ENCODE assay signal across 13 cellular contexts in genomic region chr10:99654390-99654789, GRCh38. TPM values are rescaled to one million over a fixed set of nuclear protein-coding genes. Genes with fewer than 3 reads are reported as not detected.
DNase-seq lines count a peak whose midpoint lies in the region; FAIRE-seq and TF ChIP-seq lines count a peak whose summit lies in the region.
"Had no signal": no experiment of that assay in that cellular context is flagged by ENCODE, and none has a peak within 500 bp of the region (broad histone marks: within the 10 kb centered on the region; RNA-seq: fewer than 3 reads in every experiment).

No MANE protein-coding gene starts in this region.

- peak overlapping the region; percentile 79 for H3K4me2 ChIP-seq in keratinocyte (ENCODE audit: control insufficient read depth, extremely low read depth, insufficient read depth, low read depth, low read length)

- no peak for TF ChIP-seq EP300 in tibial nerve (IDR thresholded peaks at IDR 0.05)

- dilution Hi-C loops in keratinocyte (cut with MboI; ENCODE audit: extremely low pct_ligation_motif_present, low sequenced_read_pairs), result no loop called here

- H3K9me1 ChIP-seq in keratinocyte (ENCODE audit: control insufficient read depth, extremely low read depth, insufficient read depth, low read length), result no peaks in the 10 kb centered on the region

- POLR2A ChIA-PET in RWPE1 (lab: Yijun Ruan, JAX; ENCODE audit: low non-redundant PET), result interaction anchor here (0.6 kb wide), 1 partner anchor 247 kb away, joined by 4 read pairs; no protein-coding TSS in a partner anchor

- H3K27ac ChIP-seq in RWPE1 (peak overlapping the region; percentile 85), keratinocyte (ENCODE audit: control insufficient read depth, insufficient read depth, low read length) (peak overlapping the region; percentile 98), spleen (peak overlapping the region in 6 of 8 donors; percentile 17 to 86 (median 74)), tibial nerve (no peak overlapping the region)

- H3K9ac ChIP-seq in keratinocyte (ENCODE audit: control insufficient read depth, extremely low read depth, insufficient read depth, low read length), result peak overlapping the region; percentile 5

- no peak for TF ChIP-seq CTCF in RWPE1 (conservative IDR thresholded peaks at IDR 0.05; ENCODE audit: low read depth)
- no peak for TF ChIP-seq CTCF in epithelial cell of esophagus (IDR thresholded peaks at IDR 0.05; ENCODE audit: insufficient read depth, low read depth, low read length, missing control alignments)
- TF ChIP-seq CTCF in keratinocyte (optimal IDR thresholded peaks at IDR 0.05 in 1 of 3, IDR thresholded peaks at IDR 0.05 in 1 of 3, conservative IDR thresholded peaks at IDR 0.05 in 1 of 3; ENCODE audit: extremely low read depth in 1 of 3, insufficient read depth in 2 of 3, low read length in 3 of 3), result no peak
- TF ChIP-seq CTCF in spleen (IDR thresholded peaks at IDR 0.05 in 8 of 11, conservative IDR thresholded peaks at IDR 0.05 in 3 of 11), result no peak
- TF ChIP-seq CTCF in tibial nerve (IDR thresholded peaks at IDR 0.05), result no peak

- H3K9me3 ChIP-seq in keratinocyte (ENCODE audit: control insufficient read depth, low read depth, low read length), result no peaks in the 10 kb centered on the region
- no peaks in the 10 kb centered on the region for H3K9me3 ChIP-seq in spleen
- no peaks in the 10 kb centered on the region for H3K9me3 ChIP-seq in tibial nerve

- no peak for TF ChIP-seq POLR2A in spleen (IDR thresholded peaks at IDR 0.05)
- no peak for TF ChIP-seq POLR2A in tibial nerve (IDR thresholded peaks at IDR 0.05)

- H3K4me3 ChIP-seq in epithelial cell of esophagus (ENCODE audit: low read length) (no peak overlapping the region), keratinocyte (ENCODE audit: control insufficient read depth in 2 of 3, extremely low read depth in 1 of 3, insufficient read depth in 2 of 3, low read depth in 1 of 3, low read length in 3 of 3) (no peak overlapping the region), spleen (no peak overlapping the region), tibial nerve (no peak overlapping the region)

- peaks cover 6% of the 10 kb centered on the region for H3K79me2 ChIP-seq in keratinocyte (ENCODE audit: control insufficient read depth, insufficient read depth, low read length)

- peak overlapping the region; percentile 15 for H2AFZ ChIP-seq in keratinocyte (ENCODE audit: control insufficient read depth, low read length)

- 56 to 90% (median 80%) methylated on average over 4 of the region's 4 CpGs for WGBS in spleen, 5 donors
- 84 to 91% methylated on average over 4 of the region's 4 CpGs for WGBS in tibial nerve, 2 donors

- no peaks in the 10 kb centered on the region for H3K27me3 ChIP-seq in keratinocyte (ENCODE audit: control insufficient read depth, extremely low read depth, insufficient read depth, low read length)
- H3K27me3 ChIP-seq in spleen (replicated peaks in 1 of 7), result peaks cover 0 to 5% (median 0%) of the 10 kb centered on the region in 7 donors
- H3K27me3 ChIP-seq in tibial nerve, result no peaks in the 10 kb centered on the region

- no peaks in the 10 kb centered on the region for H3K36me3 ChIP-seq in keratinocyte (ENCODE audit: control insufficient read depth in 2 of 2, extremely low read depth in 1 of 2, insufficient read depth in 2 of 2, low read length in 2 of 2)
- no peaks in the 10 kb centered on the region for H3K36me3 ChIP-seq in spleen
- peaks cover 0 to 5% (median 0%) of the 10 kb centered on the region in 3 donors for H3K36me3 ChIP-seq in tibial nerve

- peaks cover 50% of the 10 kb centered on the region for H3K4me1 ChIP-seq in keratinocyte (ENCODE audit: control insufficient read depth, extremely low read depth, insufficient read depth, low read length)
- peaks cover 0 to 37% (median 12%) of the 10 kb centered on the region in 6 donors for H3K4me1 ChIP-seq in spleen
- peaks cover 0 to 7% (median 0%) of the 10 kb centered on the region in 4 donors for H3K4me1 ChIP-seq in tibial nerve

- peak; percentile 78 for FAIRE-seq in keratinocyte (lab: Jason Lieb, UNC)

- CTCF ChIA-PET in RWPE1 (lab: Yijun Ruan, JAX), result interaction anchor here (0.6 kb wide), 1 partner anchor 76 kb away, joined by 3 read pairs; no protein-coding TSS in a partner anchor

- intact Hi-C loops in spleen (cut with DNase I; ENCODE audit: low total_unique reads), result no loop called here

- H4K20me1 ChIP-seq in keratinocyte (ENCODE audit: control insufficient read depth, extremely low read depth, insufficient read depth, low read length), result no peaks in the 10 kb centered on the region

- no peak for DNase-seq in RWPE1 (ENCODE audit: low spot score)
- DNase-seq in epithelial cell of esophagus (ENCODE audit: low read depth), result peak; percentile 62
- no peak for DNase-seq in keratinocyte (ENCODE audit: low read depth, low spot score)
- DNase-seq in spleen, result no peak
- no peak for DNase-seq in A172 (ENCODE audit: low spot score)
- DNase-seq in putamen (ENCODE audit: low spot score), result no peak
- DNase-seq in tibial nerve (ENCODE audit: low spot score in 2 of 2), result no peak
- DNase-seq in Kasumi-1 (lab: John Stamatoyannopoulos, UW), result no peak
- DNase-seq: Caco-2; CD8-positive, alpha-beta memory T cell; DMS53; GF-D8; HCEC 1CT had no signal

RNA-seq across cellular contexts. Expression of gene ENTPD7, which starts 4.9 kb away (rescaled TPM):
- polyA plus RNA-seq in keratinocyte (18.1 to 21.3 TPM (median 20.9 TPM) in 3 replicates), spleen (1 to 10 TPM in 1 of 3 donors, under 1 TPM in 2; 0.48 to 1.1 (median 0.62) TPM)
- 7.1 TPM for polyA plus RNA-seq in keratinocyte (2011; ENCODE audit: low read depth)
- 7.8 and 12.1 TPM in 2 replicates for polyA plus RNA-seq in keratinocyte (2011; cell fraction: cytosol; rRNA removed)
- 25.0 and 28.5 TPM in 2 replicates for polyA plus RNA-seq in keratinocyte (2011; cell fraction: nucleus; rRNA removed)
- 7.4 and 12.1 TPM in 2 replicates for polyA plus RNA-seq in keratinocyte (2012; ENCODE audit: low replicate concordance)
- 18.2 to 60.4 TPM (median 50.2 TPM) in 3 replicates for polyA minus RNA-seq in keratinocyte
- 24.9 TPM for polyA minus RNA-seq in keratinocyte (2011; cell fraction: cytosol; rRNA and poly(A)+ RNA removed)
- polyA minus RNA-seq in keratinocyte (2011; cell fraction: nucleus; rRNA and poly(A)+ RNA removed), result 60.9 and 105 TPM in 2 replicates
- total RNA-seq in spleen (10 to 100 TPM in 6 of 7 donors, 1 to 10 TPM in 1; 9.7 to 17.5 (median 12.8) TPM), tibial nerve (1 to 10 TPM; 3.3 to 7.5 (median 4.4) TPM)
- 23.7 and 30.8 TPM in 2 replicates for total RNA-seq in A172 (2014; rRNA removed; shearing (Covaris generic))

RNA-seq across cellular contexts. Expression of gene SLC25A28, which starts 34.2 kb away (rescaled TPM):
- 35.7 to 70.4 TPM (median 52.3 TPM) in 3 replicates for polyA plus RNA-seq in keratinocyte
- polyA plus RNA-seq in keratinocyte (2011; ENCODE audit: low read depth), result 38.6 TPM
- 32.3 and 32.7 TPM in 2 replicates for polyA plus RNA-seq in keratinocyte (2011; cell fraction: cytosol; rRNA removed)
- polyA plus RNA-seq in keratinocyte (2011; cell fraction: nucleus; rRNA removed), result 127 and 163 TPM in 2 replicates
- polyA plus RNA-seq in keratinocyte (2012; ENCODE audit: low replicate concordance), result 25.9 and 43.2 TPM in 2 replicates
- polyA minus RNA-seq in keratinocyte, result 34.9 to 50.0 TPM (median 40.9 TPM) in 3 replicates
- polyA minus RNA-seq in keratinocyte (2011; cell fraction: cytosol; rRNA and poly(A)+ RNA removed), result 29.9 TPM
- polyA minus RNA-seq in keratinocyte (2011; cell fraction: nucleus; rRNA and poly(A)+ RNA removed), result 21.9 and 32.6 TPM in 2 replicates
- total RNA-seq in spleen, result 10 to 100 TPM; 33.9 to 67.1 (median 51.6) TPM
- 100 to 1,000 TPM in 1 of 3 donors, 10 to 100 TPM in 2; 54.0 to 120 (median 80.8) TPM for polyA plus RNA-seq in spleen
- total RNA-seq in A172 (2014; rRNA removed; shearing (Covaris generic)), result 17.4 and 18.2 TPM in 2 replicates
- total RNA-seq in tibial nerve, result 10 to 100 TPM; 35.2 to 65.6 (median 47.8) TPM

Comparison
In these comparisons a context has a peak if more than half of its experiments do, and no peak if none do; other contexts are left out.
1. H3K27ac ChIP-seq: peak in RWPE1 (single experiment), keratinocyte (single experiment) and spleen (6 of 8); none in tibial nerve (0 of 4).